In the genomic region with DNA sequence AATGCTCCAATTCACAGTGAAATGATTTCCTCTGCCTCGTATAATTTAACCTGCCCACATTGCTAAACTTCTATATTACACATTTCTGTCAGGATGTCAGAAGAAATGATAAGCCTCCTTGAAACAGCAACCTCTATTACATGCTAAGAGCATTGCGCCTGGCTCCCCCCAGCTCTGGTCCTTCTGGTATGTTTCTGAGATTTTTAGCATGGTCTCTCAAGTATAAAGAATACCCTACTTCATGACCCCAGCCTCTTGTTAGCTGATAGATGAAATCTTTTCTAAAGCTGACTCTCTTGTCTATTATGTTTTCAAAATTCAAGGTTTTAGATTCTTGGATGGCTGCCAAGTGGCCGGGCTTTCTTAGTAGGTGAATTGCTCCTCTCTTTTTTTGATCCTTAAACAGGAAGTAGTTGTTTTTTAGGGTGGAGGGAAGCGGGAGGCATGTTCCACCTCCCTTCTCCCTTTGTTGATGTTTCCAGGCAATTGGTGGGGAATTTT, we compare ENCODE assay signal across 13 cellular contexts.
DNase-seq lines count a peak whose midpoint lies in the region; ATAC-seq and TF ChIP-seq lines count a peak whose summit lies in the region.
"Had no signal": no experiment of that assay in that cellular context is flagged by ENCODE, and none has a peak within 500 bp of the region (broad histone marks: within the 10 kb centered on the region; RNA-seq: fewer than 3 reads in every experiment).

No MANE protein-coding gene starts in this region.

- 64% methylated on average over 4 of the region's 4 CpGs for WGBS in SK-N-SH (ENCODE audit: low lambda C conversion rate)

- no peaks in the 10 kb centered on the region for H3K79me2 ChIP-seq in SK-N-SH (ENCODE audit: insufficient read depth)

- in situ Hi-C loops in HAP-1 (cut with MboI; ENCODE audit: low sequenced_read_pairs), result no loop called here

- H3K9ac ChIP-seq in BLaER1, result peak overlapping the region; percentile 66
- H3K9ac ChIP-seq in SK-N-SH, result no peak overlapping the region

- POLR2A ChIA-PET in SK-N-SH (lab: Yijun Ruan, JAX), result no interaction called here

- H3K36me3 ChIP-seq in BLaER1 (peaks cover 12% of the 10 kb centered on the region; the same call in 1 of the 2 replicates), HAP-1 (replicated peaks) (no peaks in the 10 kb centered on the region), SK-N-SH (replicated peaks in 1 of 2; ENCODE audit: control insufficient read depth in 1 of 2, insufficient read depth in 2 of 2, low read length in 1 of 2) (no peaks in the 10 kb centered on the region)
- H3K36me3 ChIP-seq: tibial nerve had no signal

- H3F3A ChIP-seq in SK-N-SH (replicated peaks; ENCODE audit: insufficient read depth), result no peaks in the 10 kb centered on the region

- intact Hi-C loops in left ventricle myocardium superior (cut with micrococcal nuclease), result no loop called here

- H3K9me2 ChIP-seq in SK-N-SH, result no peaks in the 10 kb centered on the region

- H3K4me3 ChIP-seq in BLaER1, result no peak overlapping the region
- no peak overlapping the region for H3K4me3 ChIP-seq in HAP-1
- H3K4me3 ChIP-seq in SK-N-SH (ENCODE audit: low read depth in 2 of 2, low read length in 1 of 2), result no peak overlapping the region
- H3K4me3 ChIP-seq: tibial nerve had no signal

- no peak for TF ChIP-seq RAD21 in SK-N-SH (IDR thresholded peaks at IDR 0.05; ENCODE audit: low read length)

- H3K9me3 ChIP-seq in BLaER1 (0 out of 2 replicates have a peak, but pooled peaks cover 4% of the 10 kb centered on the region), HAP-1 (no peaks in the 10 kb centered on the region), SK-N-SH (no peaks in the 10 kb centered on the region)
- H3K9me3 ChIP-seq: tibial nerve had no signal

- peak; percentile 63 to 71 for DNase-seq in HAP-1 (ENCODE audit: low spot score in 2 of 2)
- no peak for DNase-seq in SK-N-SH
- DNase-seq in midbrain (lab: John Stamatoyannopoulos, UW), result peak; percentile 35
- DNase-seq in T-helper 2 cell, result no peak
- DNase-seq in left ventricle myocardium superior, result no peak
- no peak for DNase-seq in stimulated activated CD4-positive, alpha-beta T cell treated with anti-CD3 and anti-CD28 coated beads, Interleukin-12 subunit alpha, Interleukin-12 subunit beta, amount 100 ng/mL, for 4 hours
- DNase-seq in kidney glomerular epithelial cell (lab: John Stamatoyannopoulos, UW), result no peak
- DNase-seq: GOT3, immature natural killer cell, KG1, NCI-H1694 treated with DMSO at 0.1 percent for 48 hours had no signal

- H3K27ac ChIP-seq in BLaER1 (peak overlapping the region; percentile 85), SK-N-SH (ENCODE audit: low read depth in 2 of 2, low read length in 1 of 2) (no peak overlapping the region)

- H3K4me1 ChIP-seq in BLaER1 (peaks cover 65% of the 10 kb centered on the region), HAP-1 (peaks cover 16% of the 10 kb centered on the region), SK-N-SH (ENCODE audit: control insufficient read depth in 1 of 2, insufficient read depth in 2 of 2, low read depth in 1 of 2, low read length in 1 of 2) (peaks cover 0 to 30% of the 10 kb centered on the region in 2 experiments; a peak in 2 of 4 replicates)

- CTCF ChIA-PET in SK-N-SH (lab: Yijun Ruan, JAX), result interaction anchor here (1.0 to 1.1 kb wide), 3 partner anchors 14 to 48 kb away, joined by 3 read pairs; no protein-coding TSS in a partner anchor

- H3K27me3 ChIP-seq in BLaER1 (no peaks in the 10 kb centered on the region), HAP-1 (ENCODE audit: low read depth) (no peaks in the 10 kb centered on the region), SK-N-SH (ENCODE audit: insufficient read depth) (no peaks in the 10 kb centered on the region)
- H3K27me3 ChIP-seq: tibial nerve had no signal

- H3K4me2 ChIP-seq in BLaER1 (peak overlapping the region; percentile 85), SK-N-SH (no peak overlapping the region)

- H4K20me1 ChIP-seq in BLaER1, result no peaks in the 10 kb centered on the region
- no peaks in the 10 kb centered on the region for H4K20me1 ChIP-seq in SK-N-SH (ENCODE audit: insufficient read depth)

- TF ChIP-seq CTCF in SK-N-SH (IDR thresholded peaks at IDR 0.05), result no peak

- no peak overlapping the region for H2AFZ ChIP-seq in SK-N-SH (ENCODE audit: low read depth)

- no peak for ATAC-seq in left ventricle myocardium superior

- TF ChIP-seq EP300 in SK-N-SH (IDR thresholded peaks at IDR 0.05; ENCODE audit: borderline replicate concordance in 1 of 2, low read depth in 1 of 2, low read length in 1 of 2), result no peak

TF ChIP-seq in SK-N-SH, 30 proteins besides CTCF, POLR2A, EP300 and RAD21:
- TF ChIP-seq GABPA (IDR thresholded peaks at IDR 0.05; ENCODE audit: low read depth) (no peak), NFIC (IDR thresholded peaks at IDR 0.05; ENCODE audit: borderline replicate concordance) (peak; percentile 28; the same call in 1 of the 2 replicates), IRF3 (IDR thresholded peaks at IDR 0.05; ENCODE audit: low read depth, low read length) (no peak)

Comparison
In these comparisons a context has a peak if more than half of its experiments do, and no peak if none do; other contexts are left out.
1. DNase-seq: peak in HAP-1 (2 of 2) and midbrain (single experiment); none in SK-N-SH (single experiment), T-helper 2 cell (0 of 5), left ventricle myocardium superior (single experiment), stimulated activated CD4-positive, alpha-beta T cell treated with anti-CD3 and anti-CD28 coated beads, Interleukin-12 subunit alpha, Interleukin-12 subunit beta, amount 100 ng/mL, for 4 hours (single experiment) and kidney glomerular epithelial cell (single experiment).